27 cellular contexts compared by ENCODE assay signal in genomic region chr5:31397926-31398557, GRCh38.
DNase-seq lines count a peak whose midpoint lies in the region; ATAC-seq, FAIRE-seq and TF ChIP-seq lines count a peak whose summit lies in the region.
"Had no signal": no experiment of that assay in that cellular context is flagged by ENCODE, and none has a peak within 500 bp of the region (broad histone marks: within the 10 kb centered on the region; RNA-seq: fewer than 3 reads in every experiment).

No MANE protein-coding gene starts in this region.

- H4K12ac ChIP-seq in trophoblast cell (ENCODE audit: low read depth, low read length) = no peak overlapping the region

- no peak for TF ChIP-seq POLR2A in endothelial cell of umbilical vein (IDR thresholded peaks at IDR 0.05; ENCODE audit: low read depth, low read length)

- H2BK12ac ChIP-seq in trophoblast cell (ENCODE audit: low read length) = no peak overlapping the region

- no peaks in the 10 kb centered on the region for H3F3A ChIP-seq in GM23338 (replicated peaks; ENCODE audit: low read depth)

- FAIRE-seq in endothelial cell of umbilical vein (lab: Jason Lieb, UNC) = peak; percentile 85
- FAIRE-seq: H54 had no signal

- no peaks in the 10 kb centered on the region for H3K9me2 ChIP-seq in GM23338 (ENCODE audit: insufficient read depth)

- H3K27me3 ChIP-seq in GM23338 (ENCODE audit: insufficient read depth) = no peaks in the 10 kb centered on the region
- H3K27me3 ChIP-seq in SJCRH30 = no peaks in the 10 kb centered on the region
- no peaks in the 10 kb centered on the region for H3K27me3 ChIP-seq in endothelial cell of umbilical vein (ENCODE audit: control insufficient read depth in 2 of 2, insufficient read depth in 2 of 2, low read length in 2 of 2)
- H3K27me3 ChIP-seq in osteoblast (ENCODE audit: insufficient read depth, low read length) = no peaks in the 10 kb centered on the region
- no peaks in the 10 kb centered on the region for H3K27me3 ChIP-seq in trophoblast cell (ENCODE audit: insufficient read depth, low read length)
- H3K27me3 ChIP-seq: BLaER1, esophagus muscularis mucosa had no signal

- no peaks in the 10 kb centered on the region for H3K79me1 ChIP-seq in trophoblast cell (ENCODE audit: low read length)

- peak overlapping the region; percentile 4 for H3K9ac ChIP-seq in endothelial cell of umbilical vein (replicated peaks; ENCODE audit: extremely low read depth, insufficient read depth, low read length)
- no peak overlapping the region for H3K9ac ChIP-seq in trophoblast cell (ENCODE audit: low read length)
- H3K9ac ChIP-seq: BLaER1 had no signal

- H3K4me1 ChIP-seq in GM23338 (ENCODE audit: insufficient read depth) (peaks cover 15% of the 10 kb centered on the region), SJCRH30 (peaks cover 43% of the 10 kb centered on the region), endothelial cell of umbilical vein (ENCODE audit: control insufficient read depth, extremely low read depth, insufficient read depth, low read length) (peaks cover 4% of the 10 kb centered on the region), osteoblast (ENCODE audit: insufficient read depth, low read length) (peaks cover 9% of the 10 kb centered on the region), trophoblast cell (ENCODE audit: control insufficient read depth in 1 of 2, insufficient read depth in 2 of 2, low read length in 2 of 2) (peaks cover 0 to 3% of the 10 kb centered on the region in 2 experiments)
- H3K4me1 ChIP-seq: BLaER1, Caco-2, esophagus muscularis mucosa, psoas muscle had no signal

- H3K4me3 Mint-ChIP-seq in GM23338 (no peak overlapping the region), type B pancreatic cell (no peak overlapping the region)
- H3K4me3 Mint-ChIP-seq: activated naive CD8-positive, alpha-beta T cell treated with anti-CD3 and anti-CD28 coated beads for 36 hours had no signal

- H3K18ac ChIP-seq in trophoblast cell (ENCODE audit: low read length) = no peak overlapping the region

- no TSS peak for BruUV-seq in endothelial cell of umbilical vein (replicated peaks; lab: Mats Ljungman, UMichigan)

- no peak for ATAC-seq in GM23338
- ATAC-seq: psoas muscle, Right ventricle myocardium inferior had no signal

- H3K36me3 ChIP-seq in GM23338 (ENCODE audit: insufficient read depth) (no peaks in the 10 kb centered on the region; the same call in 1 of the 2 replicates), SJCRH30 (peaks cover 25% of the 10 kb centered on the region), endothelial cell of umbilical vein (ENCODE audit: control insufficient read depth in 2 of 2, extremely low read depth in 1 of 2, insufficient read depth in 2 of 2, low read length in 2 of 2) (peaks cover 2 to 4% of the 10 kb centered on the region in 2 experiments), osteoblast (ENCODE audit: insufficient read depth, low read length) (peaks cover 9% of the 10 kb centered on the region), trophoblast cell (ENCODE audit: control insufficient read depth in 1 of 2, insufficient read depth in 2 of 2, low read length in 2 of 2) (peaks cover 0 to 4% of the 10 kb centered on the region in 2 experiments)

- dilution Hi-C loops in endothelial cell of umbilical vein (cut with MboI; ENCODE audit: extremely low pct_ligation_motif_present, low sequenced_read_pairs) = no loop called here

- CTCF ChIA-PET in endothelial cell of umbilical vein (lab: Charles Lee) = interaction anchor here (0.6 to 1.8 kb wide), 7 partner anchors 11 to 95 kb away, joined by 3 to 10 read pairs (median 5); no protein-coding TSS in a partner anchor

- H3K23ac ChIP-seq in trophoblast cell (ENCODE audit: low read length) = no peak overlapping the region

- H2BK120ac ChIP-seq in trophoblast cell (ENCODE audit: insufficient read depth, low read length, poor library complexity) = no peak overlapping the region

- H3K27ac Mint-ChIP-seq in GM23338 (peak overlapping the region; percentile 80; the same call in 1 of the 2 replicates), type B pancreatic cell (no peak overlapping the region)
- H3K27ac Mint-ChIP-seq: activated naive CD8-positive, alpha-beta T cell treated with anti-CD3 and anti-CD28 coated beads for 36 hours had no signal

- no peaks in the 10 kb centered on the region for H3K9me3 ChIP-seq in SJCRH30 (replicated peaks)
- H3K9me3 ChIP-seq in endothelial cell of umbilical vein (replicated peaks; ENCODE audit: control insufficient read depth, insufficient read depth, low read length) = no peaks in the 10 kb centered on the region
- H3K9me3 ChIP-seq in osteoblast (ENCODE audit: low read depth, low read length) = no peaks in the 10 kb centered on the region
- no peaks in the 10 kb centered on the region for H3K9me3 ChIP-seq in trophoblast cell (ENCODE audit: insufficient read depth, low read depth, low read length)
- H3K9me3 ChIP-seq: BLaER1, Caco-2, esophagus muscularis mucosa, psoas muscle had no signal

- intact Hi-C loops in endothelial cell of umbilical vein (cut with micrococcal nuclease) = no loop called here

- H3K36me3 Mint-ChIP-seq in GM23338 (ENCODE audit: low read depth) = peaks cover 15% of the 10 kb centered on the region; the same call in 2 of the 3 replicates
- peaks cover 13% of the 10 kb centered on the region for H3K36me3 Mint-ChIP-seq in type B pancreatic cell

- POLR2A ChIA-PET in endothelial cell of umbilical vein (lab: Charles Lee) = no interaction called here

- no peak overlapping the region for H2AK5ac ChIP-seq in trophoblast cell (ENCODE audit: low read length)

- H4K20me1 ChIP-seq in GM23338 (replicated peaks; ENCODE audit: insufficient read depth) (no peaks in the 10 kb centered on the region), endothelial cell of umbilical vein (replicated peaks; ENCODE audit: control insufficient read depth, extremely low read depth, insufficient read depth, low read length) (no peaks in the 10 kb centered on the region), osteoblast (ENCODE audit: insufficient read depth, low read length) (no peaks in the 10 kb centered on the region)
- H4K20me1 ChIP-seq: BLaER1 had no signal

- no peak overlapping the region for H4K91ac ChIP-seq in trophoblast cell (ENCODE audit: low read depth, low read length)

- H3K4me1 Mint-ChIP-seq in GM23338 (peaks cover 19% of the 10 kb centered on the region), type B pancreatic cell (ENCODE audit: unreplicated experiment) (no peaks in the 10 kb centered on the region)
- H3K4me1 Mint-ChIP-seq: activated naive CD8-positive, alpha-beta T cell treated with anti-CD3 and anti-CD28 coated beads for 36 hours had no signal

- H3K79me2 ChIP-seq in GM23338 (replicated peaks; ENCODE audit: insufficient read depth) = no peaks in the 10 kb centered on the region
- H3K79me2 ChIP-seq in endothelial cell of umbilical vein (ENCODE audit: control insufficient read depth, insufficient read depth, low read length) = no peaks in the 10 kb centered on the region
- no peaks in the 10 kb centered on the region for H3K79me2 ChIP-seq in osteoblast (ENCODE audit: insufficient read depth, low read length)
- H3K79me2 ChIP-seq in trophoblast cell (ENCODE audit: control insufficient read depth, insufficient read depth, low read length, poor library complexity) = no peaks in the 10 kb centered on the region

- H2BK5ac ChIP-seq in trophoblast cell (ENCODE audit: low read depth, low read length, poor library complexity) = no peak overlapping the region

- peak; percentile 6 to 31; a peak in 2 of 4 replicates for TF ChIP-seq CTCF in GM23338 (conservative IDR thresholded peaks at IDR 0.05; ENCODE audit: low read depth in 2 of 2)
- peak in 1 of 2 donors; percentile 9 for TF ChIP-seq CTCF in endothelial cell of umbilical vein (IDR thresholded peaks at IDR 0.05; ENCODE audit: extremely low read depth in 1 of 2, insufficient read depth in 1 of 2, low read depth in 1 of 2, low read length in 2 of 2)
- no peak for TF ChIP-seq CTCF in osteoblast (IDR thresholded peaks at IDR 0.05; ENCODE audit: extremely low read depth, low read depth, low read length)
- no peak for TF ChIP-seq CTCF in type B pancreatic cell (conservative IDR thresholded peaks at IDR 0.05)

- H3K9me1 ChIP-seq in endothelial cell of umbilical vein (replicated peaks; ENCODE audit: control insufficient read depth, extremely low read depth, insufficient read depth, low read length) = no peaks in the 10 kb centered on the region

- H4K8ac ChIP-seq in trophoblast cell (ENCODE audit: low read depth, low read length) = no peak overlapping the region

- no peak overlapping the region for H3K4ac ChIP-seq in trophoblast cell (ENCODE audit: low read depth, low read length)

- H3K4me3 ChIP-seq in GM23338 = no peak overlapping the region
- no peak overlapping the region for H3K4me3 ChIP-seq in SJCRH30
- H3K4me3 ChIP-seq in endothelial cell of umbilical vein (replicated peaks in 1 of 3; ENCODE audit: insufficient read depth in 1 of 3, low read depth in 1 of 3, low read length in 3 of 3) = peak overlapping the region in 1 of 3 experiments; percentile 31
- peak overlapping the region; percentile 36 for H3K4me3 ChIP-seq in osteoblast (ENCODE audit: insufficient read depth, low read length)
- no peak overlapping the region for H3K4me3 ChIP-seq in trophoblast cell (ENCODE audit: low read depth, low read length)
- H3K4me3 ChIP-seq: BLaER1, esophagus muscularis mucosa, lung, psoas muscle had no signal

- DNase-seq in GM23338 (ENCODE audit: low spot score) (no peak), SJCRH30 (peak in 1 of 2 experiments; percentile 35), endothelial cell of umbilical vein (ENCODE audit: low read depth, low spot score) (peak; percentile 79), osteoblast (ENCODE audit: insufficient read length, low spot score, missing footprints) (no peak), NCI-H748 (lab: John Stamatoyannopoulos, UW; ENCODE audit: unreplicated experiment) (no peak), trophoblast cell (no peak), type B pancreatic cell (ENCODE audit: extremely low spot score, unreplicated experiment) (no peak)
- DNase-seq in stimulated activated CD8-positive, alpha-beta memory T cell treated with anti-CD3 and anti-CD28 coated beads, Interleukin-4, amount 100 ng/mL, for 48 hours = no peak
- DNase-seq: ACHN; activated CD4-positive, alpha-beta T cell treated with anti-CD3 and anti-CD28 coated beads, Interleukin-2, amount 50 U/mL, for 4 hours; activated CD8-positive, alpha-beta memory T cell treated with anti-CD3 and anti-CD28 coated beads, Interleukin-2, amount 50 U/mL, for 4 hours; activated naive CD8-positive, alpha-beta T cell treated with anti-CD3 and anti-CD28 coated beads for 36 hours; Caco-2; DND-41; effector memory CD4-positive, alpha-beta T cell; kidney glomerular epithelial cell; MM.1S; NCI-H1436; NCI-H446 treated with DMSO at 0.1 percent for 48 hours; OCI-M1; psoas muscle; T-helper 9 cell had no signal

- peak overlapping the region; percentile 79; the same call in 1 of the 2 replicates for H3K27ac ChIP-seq in GM23338 (ENCODE audit: low read depth)
- peak overlapping the region; percentile 83 for H3K27ac ChIP-seq in SJCRH30
- no peak overlapping the region for H3K27ac ChIP-seq in endothelial cell of umbilical vein (ENCODE audit: insufficient read depth, low read depth, low read length)
- peak overlapping the region; percentile 54 for H3K27ac ChIP-seq in osteoblast (ENCODE audit: low read depth, low read length)
- no peak overlapping the region for H3K27ac ChIP-seq in trophoblast cell (ENCODE audit: low read depth, low read length)
- H3K27ac ChIP-seq: BLaER1, esophagus muscularis mucosa, psoas muscle had no signal

- no peaks in the 10 kb centered on the region for H3K27me3 Mint-ChIP-seq in GM23338 (ENCODE audit: insufficient read depth, low read depth, poor library complexity)
- H3K27me3 Mint-ChIP-seq in type B pancreatic cell = no peaks in the 10 kb centered on the region
- H3K27me3 Mint-ChIP-seq: activated naive CD8-positive, alpha-beta T cell treated with anti-CD3 and anti-CD28 coated beads for 36 hours had no signal

- peak overlapping the region; percentile 27; the same call in 1 of the 2 replicates for H3K4me2 ChIP-seq in GM23338
- peak overlapping the region; percentile 77 for H3K4me2 ChIP-seq in endothelial cell of umbilical vein (ENCODE audit: insufficient read depth, low read length)
- peak overlapping the region; percentile 21 for H3K4me2 ChIP-seq in osteoblast (ENCODE audit: insufficient read depth, low read length)
- no peak overlapping the region for H3K4me2 ChIP-seq in trophoblast cell (ENCODE audit: low read length)
- H3K4me2 ChIP-seq: BLaER1 had no signal

- H3K14ac ChIP-seq in trophoblast cell (ENCODE audit: low read length) = no peak overlapping the region

- H3K9me3 Mint-ChIP-seq in GM23338 = no peaks in the 10 kb centered on the region
- H3K9me3 Mint-ChIP-seq in type B pancreatic cell = peaks cover 10% of the 10 kb centered on the region
- H3K9me3 Mint-ChIP-seq: activated naive CD8-positive, alpha-beta T cell treated with anti-CD3 and anti-CD28 coated beads for 36 hours had no signal

- H2AFZ ChIP-seq in GM23338 (no peak overlapping the region), endothelial cell of umbilical vein (ENCODE audit: low read depth, low read length) (peak overlapping the region; percentile 66), osteoblast (ENCODE audit: low read length) (peak overlapping the region; percentile 53), trophoblast cell (ENCODE audit: insufficient read depth, low read length, poor library complexity) (no peak overlapping the region)

- WGBS in trophoblast cell (ENCODE audit: extremely low coverage, insufficient coverage, insufficient read length) = no CpG with 5 or more reads among the region's 11 CpGs

Comparison
In these comparisons a context has a peak if more than half of its experiments do, and no peak if none do; other contexts are left out.
1. H2AFZ ChIP-seq: peak in endothelial cell of umbilical vein (single experiment) and osteoblast (single experiment); none in GM23338 (single experiment) and trophoblast cell (single experiment).
2. H3K27ac ChIP-seq: peak in GM23338 (single experiment), SJCRH30 (single experiment) and osteoblast (single experiment); none in endothelial cell of umbilical vein (single experiment) and trophoblast cell (single experiment).
3. CTCF ChIP-seq: peak in GM23338 (2 of 2); none in osteoblast (single experiment) and type B pancreatic cell (single experiment).